15 cellular contexts compared by ENCODE assay signal in the genomic region with DNA sequence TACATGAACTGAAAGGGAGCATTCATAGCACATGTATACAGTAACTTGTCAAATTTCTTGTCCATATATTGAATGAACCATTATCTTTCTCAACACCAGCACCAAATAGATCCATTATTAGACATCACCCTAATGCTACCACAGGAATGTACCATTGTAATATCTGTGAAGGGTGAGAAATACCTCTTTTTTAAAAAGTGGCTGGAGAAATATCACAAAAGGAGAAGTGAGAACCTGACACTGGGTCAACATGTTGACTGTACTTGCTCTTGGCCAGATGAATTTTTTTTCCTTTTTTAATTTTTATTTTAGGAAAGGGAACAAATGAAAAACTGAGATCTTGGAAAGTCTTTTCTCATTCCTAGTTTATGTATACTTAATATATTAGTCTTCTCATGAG.
DNase-seq lines count a peak whose midpoint lies in the region; ATAC-seq and TF ChIP-seq lines count a peak whose summit lies in the region.
"Had no signal": no experiment of that assay in that cellular context is flagged by ENCODE, and none has a peak within 500 bp of the region (broad histone marks: within the 10 kb centered on the region; RNA-seq: fewer than 3 reads in every experiment).

No MANE protein-coding gene starts in this region.

- no peak for TF ChIP-seq CTCF in ovary (IDR thresholded peaks at IDR 0.05)

- no peaks in the 10 kb centered on the region for H3K9me3 ChIP-seq in ovary

- DNase-seq in NCI-H1436 treated with DMSO at 0.1 percent for 48 hours (lab: John Stamatoyannopoulos, UW): no peak
- DNase-seq in erythroblast (lab: John Stamatoyannopoulos, UW): no peak
- DNase-seq in NCI-H510A treated with DMSO at 0.1 percent for 48 hours (lab: John Stamatoyannopoulos, UW): no peak
- no peak for DNase-seq in ovary
- DNase-seq: activated B cell treated with CpG ODN at 0.5 μM for 24 hours; NCI-H2029; NCI-H774; stimulated activated CD4-positive, alpha-beta T cell treated with anti-CD3 and anti-CD28 coated beads, Interleukin-4, amount 100 ng/mL, for 4 hours; T-cell had no signal

- intact Hi-C loops in ovary (cut with DNase I): no loop called here

- no peaks in the 10 kb centered on the region for H3K27me3 ChIP-seq in ovary
- H3K27me3 ChIP-seq: BLaER1 treated with 17β-estradiol and CSF1 and Interleukin-3, amounts not matched to agents 10 nM and 100 nM had no signal

- H3K4me1 ChIP-seq in ovary (ENCODE audit: insufficient read depth): no peaks in the 10 kb centered on the region

- ATAC-seq in GM18870 (IDR thresholded peaks at IDR 0.05; ENCODE audit: unreplicated experiment) (peak; percentile 58), HG02623 (IDR thresholded peaks at IDR 0.05; ENCODE audit: unreplicated experiment) (peak; percentile 49), HG03469 (IDR thresholded peaks at IDR 0.05; ENCODE audit: unreplicated experiment) (peak; percentile 78)
- ATAC-seq: GM23338, left lobe of liver, T-cell had no signal

- H3K27ac ChIP-seq in ovary: no peak overlapping the region
- H3K27ac ChIP-seq: BLaER1 treated with 17β-estradiol and CSF1 and Interleukin-3, amounts not matched to agents 10 nM and 100 nM had no signal

- no peak for TF ChIP-seq EP300 in ovary (IDR thresholded peaks at IDR 0.05)

- no peak overlapping the region for H3K4me3 ChIP-seq in ovary
- H3K4me3 ChIP-seq: BLaER1 treated with 17β-estradiol and CSF1 and Interleukin-3, amounts not matched to agents 10 nM and 100 nM; GM23338 had no signal

- no peaks in the 10 kb centered on the region for H3K36me3 ChIP-seq in ovary
- H3K36me3 ChIP-seq: BLaER1 treated with 17β-estradiol and CSF1 and Interleukin-3, amounts not matched to agents 10 nM and 100 nM had no signal

- TF ChIP-seq POLR2A in erythroblast (IDR thresholded peaks at IDR 0.05; ENCODE audit: low read length): no peak
- no peak for TF ChIP-seq POLR2A in ovary (IDR thresholded peaks at IDR 0.05)
